ENCODE assay signal across 9 cellular contexts in the genomic region with DNA sequence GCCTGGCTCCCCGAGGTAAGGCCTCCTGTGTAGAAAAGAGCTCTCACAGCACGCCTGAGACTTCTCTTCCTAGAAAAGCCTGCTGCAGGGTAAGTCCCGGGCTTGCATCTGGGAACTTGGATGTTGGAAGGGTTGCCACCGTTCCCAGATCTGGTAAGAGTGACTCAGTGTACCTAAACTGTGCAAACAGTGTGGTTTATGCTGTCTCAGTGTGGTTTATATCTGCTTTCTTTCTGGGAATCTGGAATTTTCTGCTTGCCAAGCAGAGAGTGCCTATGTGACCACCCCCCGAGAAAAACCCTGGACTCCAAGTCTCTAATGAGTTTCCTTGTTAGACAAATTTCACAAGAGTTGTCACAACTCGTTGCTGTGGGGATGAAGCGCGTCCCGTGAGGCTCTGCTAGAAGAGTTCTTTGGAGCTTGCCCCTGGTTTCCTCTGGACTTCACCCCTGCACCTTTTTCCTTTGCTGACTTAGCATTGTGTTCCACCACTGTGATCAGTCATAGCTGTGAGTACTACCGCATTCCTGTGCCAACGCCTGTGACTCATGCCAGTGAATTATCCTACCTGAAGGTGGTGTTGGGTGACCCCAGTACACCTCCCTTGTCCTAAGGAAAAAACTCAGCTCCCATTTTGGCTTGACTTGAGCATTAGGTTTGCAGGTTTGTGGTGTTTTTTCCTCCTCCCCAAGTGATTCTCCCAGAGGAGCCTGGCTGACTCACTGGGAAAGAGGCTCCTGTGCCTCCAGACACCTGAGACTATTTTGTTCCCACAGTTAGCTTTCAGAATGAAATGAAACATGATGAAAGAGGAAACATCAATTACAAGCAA. TPM values are rescaled to one million over a fixed set of nuclear protein-coding genes. Genes with fewer than 3 reads are reported as not detected.
DNase-seq lines count a peak whose midpoint lies in the region; ATAC-seq and TF ChIP-seq lines count a peak whose summit lies in the region.
"Had no signal": no experiment of that assay in that cellular context is flagged by ENCODE, and none has a peak within 500 bp of the region (broad histone marks: within the 10 kb centered on the region; RNA-seq: fewer than 3 reads in every experiment).

No MANE protein-coding gene starts in this region.

- POLR2A ChIA-PET in OCI-LY7 (lab: Charles Lee): no interaction called here

- H3K4me2 ChIP-seq in OCI-LY7 (ENCODE audit: low read length): no peak overlapping the region
- H3K4me2 ChIP-seq: KMS-11 had no signal

- no peaks in the 10 kb centered on the region for H3K9me2 ChIP-seq in OCI-LY7 (ENCODE audit: insufficient read depth, low read length)

- no peaks in the 10 kb centered on the region for H3K9me3 ChIP-seq in adipocyte (ENCODE audit: control insufficient read depth, low read length)
- H3K9me3 ChIP-seq in aorta (ENCODE audit: control insufficient read depth, low read length): no peaks in the 10 kb centered on the region
- H3K9me3 ChIP-seq in OCI-LY7 (ENCODE audit: low read length): no peaks in the 10 kb centered on the region

- H3K27ac ChIP-seq in aorta (ENCODE audit: low read depth in 1 of 2, low read length in 2 of 2) (peak overlapping the region in 1 of 2 donors; percentile 81), OCI-LY7 (ENCODE audit: low read depth, low read length, poor library complexity, severe bottlenecking) (no peak overlapping the region)
- H3K27ac ChIP-seq: KMS-11 had no signal

- H3K36me3 Mint-ChIP-seq in glutamatergic neuron (ENCODE audit: unreplicated experiment): no peaks in the 10 kb centered on the region

- H3K4me3 ChIP-seq in adipocyte (ENCODE audit: low read length) (peak overlapping the region; percentile 65), aorta (ENCODE audit: low read length in 2 of 2) (no peak overlapping the region), OCI-LY7 (ENCODE audit: low read depth, low read length, poor library complexity, severe bottlenecking) (no peak overlapping the region)

- peak; percentile 10 for ATAC-seq in GM18870 (IDR thresholded peaks at IDR 0.05; ENCODE audit: unreplicated experiment)
- peak; percentile 10 for ATAC-seq in HG03025 (IDR thresholded peaks at IDR 0.05; ENCODE audit: low FRiP score, unreplicated experiment)
- peak; percentile 89 for ATAC-seq in left colon
- ATAC-seq in aorta (ENCODE audit: low FRiP score): peak; percentile 63
- no peak for ATAC-seq in GM19328 (IDR thresholded peaks at IDR 0.05; ENCODE audit: unreplicated experiment)

- peaks cover 2% of the 10 kb centered on the region for H3K9me3 Mint-ChIP-seq in glutamatergic neuron (ENCODE audit: unreplicated experiment)

- H4K20me1 ChIP-seq in OCI-LY7 (ENCODE audit: insufficient read depth, low read length): no peaks in the 10 kb centered on the region

- peaks cover 3% of the 10 kb centered on the region for H3K27me3 Mint-ChIP-seq in glutamatergic neuron (ENCODE audit: unreplicated experiment)

- BruUV-seq in OCI-LY7 (replicated peaks; lab: Mats Ljungman, UMichigan): no TSS peak

- H3K4me3 Mint-ChIP-seq in glutamatergic neuron (ENCODE audit: unreplicated experiment): no peak overlapping the region

- intact Hi-C loops in left colon (cut with DNase I, micrococcal nuclease) (loop anchor here in 1 of 2 donors (10.0 kb wide), 1 partner anchor 302 kb away; no protein-coding TSS in a partner anchor), aorta (cut with DNase I) (loop anchor here in 1 of 2 donors (2.0 kb wide), 1 partner anchor 80 kb away; no protein-coding TSS in a partner anchor), OCI-LY7 (cut with micrococcal nuclease; ENCODE audit: unreplicated experiment) (no loop called here)

- H3K36me3 ChIP-seq in adipocyte (ENCODE audit: control insufficient read depth, insufficient read depth, low read length, severe bottlenecking) (no peaks in the 10 kb centered on the region), aorta (ENCODE audit: control insufficient read depth in 1 of 2, insufficient read depth in 2 of 2, low read length in 1 of 2) (no peaks in the 10 kb centered on the region), OCI-LY7 (ENCODE audit: insufficient read depth, low read length) (no peaks in the 10 kb centered on the region)

- H3K27ac Mint-ChIP-seq in glutamatergic neuron (ENCODE audit: unreplicated experiment): no peak overlapping the region

- H3K4me1 Mint-ChIP-seq in glutamatergic neuron (ENCODE audit: low read depth, unreplicated experiment): no peaks in the 10 kb centered on the region

- no peaks in the 10 kb centered on the region for H3K79me2 ChIP-seq in OCI-LY7 (ENCODE audit: insufficient read depth, low read depth, low read length)

- 52 to 57% methylated on average over 11 of the region's 11 CpGs for WGBS in aorta, 2 donors

- DNase-seq in adipocyte (ENCODE audit: low read depth): no peak
- peak; percentile 76 to 90 for DNase-seq in left colon
- DNase-seq in aorta: peak in 1 of 2 donors; percentile 64
- DNase-seq in glutamatergic neuron: no peak
- DNase-seq in OCI-LY7 (ENCODE audit: low spot score): no peak

- H2AFZ ChIP-seq in OCI-LY7 (ENCODE audit: low read length): no peak overlapping the region

- H3K4me1 ChIP-seq in adipocyte (ENCODE audit: control insufficient read depth, insufficient read depth, low read length) (peaks cover 36% of the 10 kb centered on the region), aorta (ENCODE audit: control insufficient read depth in 1 of 2, insufficient read depth in 2 of 2, low read length in 2 of 2) (peaks cover 0 to 11% of the 10 kb centered on the region in 2 donors), OCI-LY7 (ENCODE audit: insufficient read depth, low read length, poor library complexity, severe bottlenecking) (no peaks in the 10 kb centered on the region)

- H3K27me3 ChIP-seq in adipocyte (replicated peaks; ENCODE audit: control insufficient read depth, insufficient read depth, low read length) (peaks cover 27% of the 10 kb centered on the region), aorta (ENCODE audit: control insufficient read depth in 1 of 2, insufficient read depth in 2 of 2, low read length in 1 of 2) (no peaks in the 10 kb centered on the region)

- TF ChIP-seq CTCF in glutamatergic neuron (IDR thresholded peaks at IDR 0.05; ENCODE audit: partially characterized antibody, unreplicated experiment): no peak
- TF ChIP-seq CTCF in OCI-LY7 (conservative IDR thresholded peaks at IDR 0.05; ENCODE audit: low read length): no peak

- CTCF ChIA-PET in OCI-LY7 (lab: Charles Lee; ENCODE audit: unreplicated experiment): interaction anchor here (0.6 kb wide), 1 partner anchor 78 kb away, joined by 3 read pairs; no protein-coding TSS in a partner anchor

- H3K9ac ChIP-seq in adipocyte (ENCODE audit: low read length): peak overlapping the region; percentile 54
- H3K9ac ChIP-seq: KMS-11 had no signal

RNA-seq across cellular contexts. Expression of a gene that starts 14.5 kb away (rescaled TPM):
- 1 to 10 TPM; 5.1 to 5.2 TPM for total RNA-seq in left colon
- total RNA-seq in aorta: 10 to 100 TPM; 11.0 to 16.5 TPM
- polyA plus RNA-seq in aorta: 1 to 10 TPM; 2.1 to 8.1 TPM
- total RNA-seq in glutamatergic neuron (ENCODE audit: unreplicated experiment): not detected
- not detected in 2 replicates for total RNA-seq in OCI-LY7 (2014; rRNA removed; shearing (Covaris generic))
- not detected in 2 replicates for total RNA-seq in OCI-LY7 (2022)

Comparison
In these comparisons a context has a peak if more than half of its experiments do, and no peak if none do; other contexts are left out.
1. DNase-seq: peak in left colon (2 of 2); none in adipocyte (single experiment), glutamatergic neuron (single experiment) and OCI-LY7 (single experiment).